In the genomic region with DNA sequence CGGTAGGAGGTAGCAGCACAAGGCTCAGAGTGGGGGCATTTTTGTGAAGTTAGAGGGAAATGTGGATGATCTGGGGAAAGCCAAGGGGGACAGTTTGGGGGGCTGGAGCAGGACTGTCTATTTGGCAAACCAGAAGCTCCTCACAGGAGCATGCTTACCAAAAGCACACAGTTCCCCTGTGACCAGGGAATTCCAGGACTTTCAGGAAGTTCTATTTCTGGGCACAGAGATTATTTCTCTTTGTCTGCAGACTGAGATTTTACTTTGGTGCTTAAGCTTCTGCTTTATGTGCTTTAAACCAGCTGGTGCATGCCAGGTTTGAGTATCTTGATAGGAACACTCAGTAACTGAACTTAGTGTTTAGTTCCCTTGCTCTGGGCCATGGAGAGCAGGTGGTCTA, we compare ENCODE assay signal across 26 cellular contexts.
"Had no signal": no experiment of that assay in that cellular context is flagged by ENCODE, and none has a peak within 500 bp of the region (broad histone marks: within the 10 kb centered on the region; RNA-seq: fewer than 3 reads in every experiment).

No MANE protein-coding gene starts in this region.

- H3K27me3 ChIP-seq: adrenal gland, ascending aorta, brain microvascular endothelial cell, esophagus squamous epithelium had no signal

- ATAC-seq: activated CD4-positive, alpha-beta T cell treated with anti-CD3 and anti-CD28 coated beads for 36 hours; activated CD8-positive, alpha-beta memory T cell treated with anti-CD3 and anti-CD28 coated beads, Interleukin-2, amount 10 ng/mL, durations not matched to agents 7 days and 5 days; activated CD8-positive, alpha-beta T cell treated with anti-CD3 and anti-CD28 coated beads, Interleukin-2, amount 10 ng/mL, durations not matched to agents 7 days and 5 days; activated naive CD8-positive, alpha-beta T cell treated with anti-CD3 and anti-CD28 coated beads, Interleukin-2, amount 50 U/mL, for 24 hours; effector memory CD8-positive, alpha-beta T cell had no signal

- FAIRE-seq: colon, frontal cortex had no signal

- DNase-seq: activated CD4-positive, alpha-beta memory T cell treated with anti-CD3 and anti-CD28 coated beads for 36 hours; activated CD4-positive, alpha-beta T cell treated with anti-CD3 and anti-CD28 coated beads for 36 hours; activated CD4-positive, alpha-beta T cell treated with anti-CD3 and anti-CD28 coated beads, Interleukin-2, amount 10 ng/mL, durations not matched to agents 24 days and 14 days; activated CD4-positive, CD25-positive, alpha-beta regulatory T cell; activated CD4-positive, CD25-positive, alpha-beta regulatory T cell treated with anti-CD3 and anti-CD28 coated beads, Interleukin-2, amount 50 U/mL, for 72 hours; activated CD8-positive, alpha-beta memory T cell treated with anti-CD3 and anti-CD28 coated beads, Interleukin-2, amount 10 ng/mL, durations not matched to agents 7 days and 5 days; activated CD8-positive, alpha-beta memory T cell treated with anti-CD3 and anti-CD28 coated beads, Interleukin-2, amount 50 U/mL, for 4 hours; activated CD8-positive, alpha-beta T cell treated with anti-CD3 and anti-CD28 coated beads, Interleukin-2, amount 10 ng/mL, durations not matched to agents 7 days and 5 days; activated effector memory CD4-positive, alpha-beta T cell treated with anti-CD3 and anti-CD28 coated beads, Interleukin-2, amount 50 U/mL, for 16 hours; activated naive CD4-positive, alpha-beta T cell treated with anti-CD3 and anti-CD28 coated beads for 36 hours; activated naive CD8-positive, alpha-beta T cell treated with anti-CD3 and anti-CD28 coated beads for 36 hours; activated naive CD8-positive, alpha-beta T cell treated with anti-CD3 and anti-CD28 coated beads, Interleukin-2, amount 50 U/mL, for 24 hours; activated T-cell treated with anti-CD3 and anti-CD28 coated beads, Interleukin-2, amount 50 U/mL, for 1 hour; activated T-cell treated with anti-CD3 and anti-CD28 coated beads, Interleukin-2, amount 50 U/mL, for 48 hours; adrenal gland; brain microvascular endothelial cell; cortex of kidney; dermis blood vessel endothelial cell; effector CD4-positive, alpha-beta T cell; effector memory CD8-positive, alpha-beta T cell; erythroblast; esophagus squamous epithelium; T-helper 2 cell had no signal

- H3K4me3 ChIP-seq: adrenal gland, ascending aorta, esophagus squamous epithelium had no signal

- H3K36me3 ChIP-seq: adrenal gland, ascending aorta, brain microvascular endothelial cell, esophagus squamous epithelium had no signal
